ENCODE assay signal across 28 cellular contexts in the genomic region with DNA sequence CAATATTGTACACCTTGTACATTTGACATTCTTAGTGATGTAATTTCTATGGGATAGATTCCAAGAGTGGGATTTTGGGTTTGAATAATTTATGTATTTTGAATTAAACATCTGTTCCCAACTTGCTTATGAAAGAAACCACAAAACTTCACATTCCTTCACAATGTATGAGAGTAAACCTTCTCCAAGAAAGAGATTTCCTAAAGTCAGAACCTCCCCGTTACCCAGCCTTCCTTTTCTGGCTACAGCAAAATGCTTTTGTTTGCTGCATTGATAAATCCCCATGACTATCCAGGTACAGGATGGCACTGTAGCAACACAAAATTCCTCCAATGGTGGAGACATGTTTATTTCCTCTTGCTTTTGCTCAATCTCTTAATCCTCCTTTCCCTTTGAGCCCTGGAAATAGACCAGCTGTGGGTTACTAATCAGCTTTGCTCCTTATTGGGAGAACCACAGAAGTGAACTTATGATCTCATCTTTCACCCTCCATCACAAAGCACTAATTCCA.
DNase-seq lines count a peak whose midpoint lies in the region; ATAC-seq and TF ChIP-seq lines count a peak whose summit lies in the region.
"Had no signal": no experiment of that assay in that cellular context is flagged by ENCODE, and none has a peak within 500 bp of the region (broad histone marks: within the 10 kb centered on the region; RNA-seq: fewer than 3 reads in every experiment).

No MANE protein-coding gene starts in this region.

- H3K4me1 ChIP-seq in RWPE2 (ENCODE audit: insufficient read depth, poor library complexity, severe bottlenecking), result no peaks in the 10 kb centered on the region
- H3K4me1 ChIP-seq: ascending aorta, HAP-1, parathyroid adenoma had no signal

- H3K4me3 Mint-ChIP-seq in nephron, result no peak overlapping the region
- H3K4me3 Mint-ChIP-seq: activated CD8-positive, alpha-beta T cell treated with anti-CD3 and anti-CD28 coated beads, Interleukin-2, amount 10 ng/mL, durations not matched to agents 7 days and 5 days; CD4-positive, CD25-positive, alpha-beta regulatory T cell; naive thymus-derived CD4-positive, alpha-beta T cell; stimulated activated memory B cell treated with anti-CD40 and anti-IgM and Interleukin-4, amounts not matched to agents 10 μg/mL and 1 μg/mL and 100 μg/mL, for 72 hours; T-helper 2 cell treated with Interferon-gamma antibody and Interleukin-4, amounts not matched to agents 5 μg/mL and 100 μg/mL, for 36 hours had no signal

- peak; percentile 35; the same call in 2 of the 3 replicates for ATAC-seq in RWPE2 (ENCODE audit: low read depth)
- ATAC-seq: activated CD8-positive, alpha-beta T cell treated with anti-CD3 and anti-CD28 coated beads, Interleukin-2, amount 10 ng/mL, durations not matched to agents 7 days and 5 days; naive thymus-derived CD4-positive, alpha-beta T cell; SK-N-SH treated with all-trans-retinoic acid at 6 μM for 48 hours; stimulated activated memory B cell treated with anti-CD40 and anti-IgM and Interleukin-4, amounts not matched to agents 10 μg/mL and 1 μg/mL and 100 μg/mL, for 72 hours had no signal

- no peak overlapping the region for H3K4me3 ChIP-seq in RWPE2 (ENCODE audit: severe bottlenecking)
- H3K4me3 ChIP-seq in epithelial cell of esophagus (ENCODE audit: low read length), result no peak overlapping the region
- H3K4me3 ChIP-seq: ascending aorta, coronary artery, HAP-1, thoracic aorta had no signal

- peaks cover 16% of the 10 kb centered on the region for H3K4me1 Mint-ChIP-seq in nephron
- H3K4me1 Mint-ChIP-seq: CD4-positive, CD25-positive, alpha-beta regulatory T cell; naive thymus-derived CD4-positive, alpha-beta T cell; stimulated activated memory B cell treated with anti-CD40 and anti-IgM and Interleukin-4, amounts not matched to agents 10 μg/mL and 1 μg/mL and 100 μg/mL, for 72 hours had no signal

- H3K27me3 ChIP-seq in RWPE2 (ENCODE audit: insufficient read depth, poor library complexity, severe bottlenecking), result no peaks in the 10 kb centered on the region
- H3K27me3 ChIP-seq: ascending aorta had no signal

- H3K36me3 ChIP-seq in RWPE2 (ENCODE audit: low read depth), result no peaks in the 10 kb centered on the region
- H3K36me3 ChIP-seq: ascending aorta, HAP-1, thoracic aorta had no signal

- H3K27me3 Mint-ChIP-seq in nephron (ENCODE audit: low read depth), result peaks cover 4% of the 10 kb centered on the region
- H3K27me3 Mint-ChIP-seq: stimulated activated memory B cell treated with anti-CD40 and anti-IgM and Interleukin-4, amounts not matched to agents 10 μg/mL and 1 μg/mL and 100 μg/mL, for 72 hours had no signal

- no peaks in the 10 kb centered on the region for H3K9me3 ChIP-seq in RWPE2 (ENCODE audit: severe bottlenecking)
- H3K9me3 ChIP-seq: ascending aorta, HAP-1, thoracic aorta had no signal

- no peaks in the 10 kb centered on the region for H3K36me3 Mint-ChIP-seq in nephron (ENCODE audit: low read depth)
- H3K36me3 Mint-ChIP-seq: CD4-positive, CD25-positive, alpha-beta regulatory T cell; stimulated activated memory B cell treated with anti-CD40 and anti-IgM and Interleukin-4, amounts not matched to agents 10 μg/mL and 1 μg/mL and 100 μg/mL, for 72 hours had no signal

- no peak overlapping the region for H3K27ac ChIP-seq in RWPE2 (ENCODE audit: poor library complexity, severe bottlenecking)
- H3K27ac ChIP-seq: ascending aorta, coronary artery, parathyroid adenoma, thoracic aorta had no signal

- DNase-seq in EL (peak; percentile 12), RWPE2 (ENCODE audit: low spot score) (no peak), epithelial cell of esophagus (ENCODE audit: low read depth) (peak; percentile 8), DMS53 (lab: John Stamatoyannopoulos, UW) (no peak), cerebellar cortex (ENCODE audit: low spot score) (no peak), NCI-H446 (lab: John Stamatoyannopoulos, UW) (no peak), iPS-NIHi7 (ENCODE audit: extremely low spot score) (no peak)
- DNase-seq: ACHN; activated CD8-positive, alpha-beta T cell treated with anti-CD3 and anti-CD28 coated beads, Interleukin-2, amount 10 ng/mL, durations not matched to agents 7 days and 5 days; activated naive CD4-positive, alpha-beta T cell treated with anti-CD3 and anti-CD28 coated beads, Interleukin-2, amount 50 U/mL, for 16 hours; activated T-cell treated with anti-CD3 and anti-CD28 coated beads, Interleukin-2, amount 50 U/mL, for 48 hours; CD4-positive, CD25-positive, alpha-beta regulatory T cell; DND-41; Karpas-422; kidney glomerular epithelial cell; naive thymus-derived CD4-positive, alpha-beta T cell; NCI-H1092 treated with DMSO at 0.1 percent for 48 hours; NCI-H2081 treated with DMSO at 0.1 percent for 48 hours; stimulated activated CD4-positive, alpha-beta T cell treated with anti-CD3 and anti-CD28 coated beads, Interleukin-1b, Interleukin-23, amount 100 ng/mL, for 48 hours had no signal

- TF ChIP-seq CTCF in RWPE2 (IDR thresholded peaks at IDR 0.05; ENCODE audit: poor library complexity, severe bottlenecking) (no peak), epithelial cell of esophagus (IDR thresholded peaks at IDR 0.05; ENCODE audit: insufficient read depth, low read depth, low read length, missing control alignments) (no peak), nephron (IDR thresholded peaks at IDR 0.05; ENCODE audit: unreplicated experiment in 3 of 3) (no peak)

- H3K9me3 Mint-ChIP-seq in nephron, result peaks cover 20% of the 10 kb centered on the region

- H3K27ac Mint-ChIP-seq in nephron, result peak overlapping the region in 2 of 3 experiments; percentile 2 to 42
- H3K27ac Mint-ChIP-seq: activated CD8-positive, alpha-beta T cell treated with anti-CD3 and anti-CD28 coated beads, Interleukin-2, amount 10 ng/mL, durations not matched to agents 7 days and 5 days; CD4-positive, CD25-positive, alpha-beta regulatory T cell; stimulated activated memory B cell treated with anti-CD40 and anti-IgM and Interleukin-4, amounts not matched to agents 10 μg/mL and 1 μg/mL and 100 μg/mL, for 72 hours; T-helper 2 cell treated with Interferon-gamma antibody and Interleukin-4, amounts not matched to agents 5 μg/mL and 100 μg/mL, for 36 hours had no signal

Comparison
In these comparisons a context has a peak if more than half of its experiments do, and no peak if none do; other contexts are left out.
1. DNase-seq: peak in EL (single experiment) and epithelial cell of esophagus (single experiment); none in RWPE2 (single experiment), DMS53 (single experiment), cerebellar cortex (single experiment), NCI-H446 (0 of 2) and iPS-NIHi7 (single experiment).